Comparison of ENCODE assay signal across 9 cellular contexts in genomic region chr6:20952605-20953004, GRCh38.
A peak's percentile ranks its signal among the peaks of the same experiment; 100 is the strongest.
DNase-seq lines count a peak whose midpoint lies in the region; ATAC-seq and TF ChIP-seq lines count a peak whose summit lies in the region.
"Had no signal": no experiment of that assay in that cellular context is flagged by ENCODE, and none has a peak within 500 bp of the region (broad histone marks: within the 10 kb centered on the region; RNA-seq: fewer than 3 reads in every experiment).

No MANE protein-coding gene starts in this region.

- H3K79me2 ChIP-seq in hepatocyte, result no peaks in the 10 kb centered on the region

- H3K4me1 Mint-ChIP-seq in HFFc6 (ENCODE audit: low read depth), result peaks cover 15% of the 10 kb centered on the region
- H3K4me1 Mint-ChIP-seq: activated B cell treated with CpG ODN at 0.5 μM for 24 hours had no signal

- no peak for TF ChIP-seq CTCF in AG09319 (IDR thresholded peaks at IDR 0.05; ENCODE audit: low read depth, low read length)
- no peak for TF ChIP-seq CTCF in HFFc6 (IDR thresholded peaks at IDR 0.05)
- TF ChIP-seq CTCF in hepatocyte (IDR thresholded peaks at IDR 0.05; ENCODE audit: poor library complexity), result no peak
- no peak for TF ChIP-seq CTCF in sigmoid colon (IDR thresholded peaks at IDR 0.05)

- no peaks in the 10 kb centered on the region for H3K4me1 ChIP-seq in hepatocyte (ENCODE audit: insufficient read depth)
- no peaks in the 10 kb centered on the region for H3K4me1 ChIP-seq in sigmoid colon

- no peak overlapping the region for H2AFZ ChIP-seq in hepatocyte

- H3K27ac Mint-ChIP-seq in HFFc6, result peak overlapping the region; percentile 5; the same call in 1 of the 2 replicates
- H3K27ac Mint-ChIP-seq: activated B cell treated with CpG ODN at 0.5 μM for 24 hours had no signal

- no peaks in the 10 kb centered on the region for H3K9me3 Mint-ChIP-seq in HFFc6
- H3K9me3 Mint-ChIP-seq: activated B cell treated with CpG ODN at 0.5 μM for 24 hours had no signal

- peaks cover 9% of the 10 kb centered on the region; the same call in 1 of the 2 replicates for H3K36me3 Mint-ChIP-seq in HFFc6 (ENCODE audit: low read depth)

- no peaks in the 10 kb centered on the region for H4K20me1 ChIP-seq in hepatocyte (ENCODE audit: insufficient read depth, poor library complexity, severe bottlenecking)

- H3K9me2 ChIP-seq in hepatocyte (replicated peaks; ENCODE audit: insufficient read depth), result no peaks in the 10 kb centered on the region

- H3K27ac ChIP-seq in hepatocyte (no peak overlapping the region), sigmoid colon (no peak overlapping the region)

- DNase-seq in AG09319 (ENCODE audit: extremely low read depth, low read depth) (peak; percentile 25), HFFc6 (peak; percentile 81), SW 1271 (lab: John Stamatoyannopoulos, UW) (peak; percentile 65 to 76), hepatocyte (ENCODE audit: low spot score) (peak; percentile 12), sigmoid colon (no peak)
- DNase-seq in activated effector memory CD4-positive, alpha-beta T cell treated with anti-CD3 and anti-CD28 coated beads, Interleukin-2, amount 50 U/mL, for 16 hours, result no peak
- DNase-seq in activated CD8-positive, alpha-beta memory T cell treated with anti-CD3 and anti-CD28 coated beads, Interleukin-2, amount 50 U/mL, for 48 hours, result no peak
- DNase-seq: activated B cell treated with CpG ODN at 0.5 μM for 24 hours had no signal

- TF ChIP-seq POLR2A in sigmoid colon (IDR thresholded peaks at IDR 0.05), result no peak

- H3K36me3 ChIP-seq in hepatocyte (replicated peaks; ENCODE audit: insufficient read depth, low read depth), result no peaks in the 10 kb centered on the region
- H3K36me3 ChIP-seq in sigmoid colon, result peaks cover 0 to 11% (median 2%) of the 10 kb centered on the region in 4 donors

- peak overlapping the region; percentile 28; the same call in 1 of the 2 replicates for H3K4me3 Mint-ChIP-seq in HFFc6
- H3K4me3 Mint-ChIP-seq: activated B cell treated with CpG ODN at 0.5 μM for 24 hours had no signal

- no peak for ATAC-seq in GM21381 (IDR thresholded peaks at IDR 0.05; ENCODE audit: unreplicated experiment)

- TF ChIP-seq EP300 in sigmoid colon (IDR thresholded peaks at IDR 0.05), result no peak

- no peaks in the 10 kb centered on the region for H3K9me3 ChIP-seq in hepatocyte (ENCODE audit: low read depth)
- H3K9me3 ChIP-seq in sigmoid colon, result no peaks in the 10 kb centered on the region

- H3K4me3 ChIP-seq in hepatocyte (no peak overlapping the region), sigmoid colon (no peak overlapping the region)

- 88% methylated on average over 4 of the region's 4 CpGs for WGBS in hepatocyte (ENCODE audit: low lambda C conversion rate, missing lambda C conversion rate)
- 90 to 95% methylated on average over 4 of the region's 4 CpGs for WGBS in sigmoid colon, 2 donors

- H3K27me3 Mint-ChIP-seq in HFFc6 (ENCODE audit: insufficient read depth), result no peaks in the 10 kb centered on the region
- H3K27me3 Mint-ChIP-seq: activated B cell treated with CpG ODN at 0.5 μM for 24 hours had no signal

- H3K4me2 ChIP-seq in hepatocyte, result no peak overlapping the region

- intact Hi-C loops in sigmoid colon (cut with DNase I), result no loop called here

- H3K27me3 ChIP-seq in hepatocyte (no peaks in the 10 kb centered on the region), sigmoid colon (no peaks in the 10 kb centered on the region)

Comparison
In these comparisons a context has a peak if more than half of its experiments do, and no peak if none do; other contexts are left out.
1. DNase-seq: peak in AG09319 (single experiment), HFFc6 (single experiment), SW 1271 (2 of 2) and hepatocyte (single experiment); none in sigmoid colon (single experiment), activated effector memory CD4-positive, alpha-beta T cell treated with anti-CD3 and anti-CD28 coated beads, Interleukin-2, amount 50 U/mL, for 16 hours (single experiment) and activated CD8-positive, alpha-beta memory T cell treated with anti-CD3 and anti-CD28 coated beads, Interleukin-2, amount 50 U/mL, for 48 hours (single experiment).